Comparison of ENCODE assay signal across 15 cellular contexts in the genomic region with DNA sequence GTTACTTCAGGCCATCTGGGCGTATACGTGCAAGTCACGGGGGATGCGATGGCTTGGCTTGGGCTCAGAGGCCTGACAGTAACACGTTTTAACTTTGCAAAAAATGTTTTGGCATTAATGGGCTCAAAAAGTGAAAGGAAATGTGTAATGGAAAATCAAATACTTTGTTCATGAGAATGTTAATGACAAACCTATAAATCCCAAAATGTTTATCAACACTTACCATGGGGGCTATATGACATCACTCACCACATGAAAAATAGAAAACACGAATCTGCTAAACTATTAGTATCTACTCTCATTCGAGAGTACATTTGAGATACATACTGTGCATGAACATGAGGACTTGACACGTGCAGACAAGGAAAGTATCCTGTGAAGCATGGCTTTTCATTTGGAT.
"Had no signal": no experiment of that assay in that cellular context is flagged by ENCODE, and none has a peak within 500 bp of the region (broad histone marks: within the 10 kb centered on the region; RNA-seq: fewer than 3 reads in every experiment).

No MANE protein-coding gene starts in this region.

- H3K27me3 ChIP-seq: body of pancreas, pancreas, right atrium auricular region, thyroid gland had no signal

- H3K4me3 ChIP-seq: body of pancreas, cardiac muscle cell, pancreas, psoas muscle, right atrium auricular region, thyroid gland had no signal

- DNase-seq: activated CD4-positive, alpha-beta T cell treated with anti-CD3 and anti-CD28 coated beads for 1 hour; activated CD4-positive, alpha-beta T cell treated with anti-CD3 and anti-CD28 coated beads, Interleukin-2, amount 50 U/mL, for 1 hour; activated CD8-positive, alpha-beta T cell treated with anti-CD3 and anti-CD28 coated beads, Interleukin-2, amount 10 ng/mL, durations not matched to agents 7 days and 5 days; activated gamma-delta T cell treated with Interleukin-2 at 50 U/mL for 16 hours; anterior cingulate cortex; body of pancreas; foreskin fibroblast; pancreas; psoas muscle; stimulated activated CD4-positive, alpha-beta T cell treated with anti-CD3 and anti-CD28 coated beads, Interleukin-4, amount 100 ng/mL, for 24 hours; stimulated activated naive CD4-positive, alpha-beta T cell treated with Interleukin-2 at 50 U/mL for 16 hours; substantia nigra; thyroid gland had no signal

- H3K36me3 ChIP-seq: cardiac muscle cell, pancreas, right atrium auricular region, thyroid gland had no signal

- H3K9me3 ChIP-seq: body of pancreas, pancreas, psoas muscle, right atrium auricular region, thyroid gland had no signal

- H3K4me1 ChIP-seq: body of pancreas, psoas muscle, right atrium auricular region, thyroid gland had no signal

- ATAC-seq: activated CD8-positive, alpha-beta T cell treated with anti-CD3 and anti-CD28 coated beads, Interleukin-2, amount 10 ng/mL, durations not matched to agents 7 days and 5 days; body of pancreas; pancreas; psoas muscle had no signal

- H3K27ac ChIP-seq: body of pancreas, cardiac muscle cell, pancreas, psoas muscle, right atrium auricular region, thyroid gland had no signal
